17 cellular contexts compared by ENCODE assay signal in the genomic region with DNA sequence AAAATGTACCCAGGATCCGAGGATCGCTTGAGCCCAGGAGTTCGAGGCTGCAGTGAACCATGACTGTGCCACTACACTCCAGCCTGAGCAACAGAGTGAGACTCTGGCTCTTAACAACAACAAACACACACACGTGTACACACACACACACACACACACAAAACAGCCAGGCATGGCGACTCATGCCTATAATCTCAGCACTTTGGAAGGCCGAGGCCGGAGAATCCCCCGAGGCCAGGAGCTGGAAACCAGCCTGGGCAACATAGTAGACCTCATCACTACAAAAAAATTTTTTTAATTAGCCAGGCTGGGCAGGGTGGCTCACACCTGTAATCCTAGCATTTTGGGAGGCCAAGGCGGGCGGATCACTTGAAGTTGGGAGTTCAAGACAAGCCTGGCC. TPM values are rescaled to one million over a fixed set of nuclear protein-coding genes. Genes with fewer than 3 reads are reported as not detected.
DNase-seq lines count a peak whose midpoint lies in the region; ATAC-seq, FAIRE-seq and TF ChIP-seq lines count a peak whose summit lies in the region.
"Had no signal": no experiment of that assay in that cellular context is flagged by ENCODE, and none has a peak within 500 bp of the region (broad histone marks: within the 10 kb centered on the region; RNA-seq: fewer than 3 reads in every experiment).

No MANE protein-coding gene starts in this region.

- H3K36me3 Mint-ChIP-seq in astrocyte (ENCODE audit: low read depth, unreplicated experiment) = no peaks in the 10 kb centered on the region
- H3K36me3 Mint-ChIP-seq: natural killer cell treated with Interleukin-12 subunit alpha and Interleukin-12 subunit beta and Interleukin-15 and Interleukin-18, amount 100 ng/mL, for 72 hours had no signal

- H3K79me2 ChIP-seq in astrocyte (ENCODE audit: insufficient read depth, low read length) = no peaks in the 10 kb centered on the region

- peaks cover 8% of the 10 kb centered on the region for H3K4me1 ChIP-seq in astrocyte (ENCODE audit: insufficient read depth, low read length)

- H3K4me3 Mint-ChIP-seq in astrocyte (ENCODE audit: unreplicated experiment) = no peak overlapping the region
- H3K4me3 Mint-ChIP-seq: activated CD4-positive, alpha-beta T cell treated with anti-CD3 and anti-CD28 coated beads, Interleukin-2, amount 10 ng/mL, durations not matched to agents 7 days and 5 days; dendritic cell treated with granulocyte-macrophage colony-stimulating factor and Interleukin-4, amounts not matched to agents 40 ng/mL and 50 ng/mL, for 4 days; natural killer cell treated with Interleukin-12 subunit alpha and Interleukin-12 subunit beta and Interleukin-15 and Interleukin-18, amount 100 ng/mL, for 72 hours; T-helper 2 cell treated with Interferon-gamma antibody and Interleukin-4, amounts not matched to agents 5 μg/mL and 100 μg/mL, for 36 hours had no signal

- H3K9me3 ChIP-seq in MG63 = peaks cover 12% of the 10 kb centered on the region
- peaks cover 5% of the 10 kb centered on the region for H3K9me3 ChIP-seq in astrocyte (ENCODE audit: insufficient read depth, low read depth, low read length)

- H3K36me3 ChIP-seq in MG63 = no peaks in the 10 kb centered on the region
- H3K36me3 ChIP-seq in astrocyte (ENCODE audit: insufficient read depth, low read length) = no peaks in the 10 kb centered on the region

- TF ChIP-seq CTCF in AG09319 (IDR thresholded peaks at IDR 0.05; ENCODE audit: low read depth, low read length) (no peak), astrocyte (IDR thresholded peaks at IDR 0.05; ENCODE audit: insufficient read depth, low read depth, low read length) (no peak)

- peak overlapping the region; percentile 54 for H3K4me2 ChIP-seq in astrocyte (ENCODE audit: low read length)

- H2AFZ ChIP-seq in astrocyte (ENCODE audit: low read depth, low read length) = no peak overlapping the region

- peaks cover 7% of the 10 kb centered on the region for H3K9me3 Mint-ChIP-seq in astrocyte (ENCODE audit: unreplicated experiment)
- H3K9me3 Mint-ChIP-seq: activated CD4-positive, alpha-beta T cell treated with anti-CD3 and anti-CD28 coated beads, Interleukin-2, amount 10 ng/mL, durations not matched to agents 7 days and 5 days; dendritic cell treated with granulocyte-macrophage colony-stimulating factor and Interleukin-4, amounts not matched to agents 40 ng/mL and 50 ng/mL, for 4 days; T-helper 2 cell treated with Interferon-gamma antibody and Interleukin-4, amounts not matched to agents 5 μg/mL and 100 μg/mL, for 36 hours had no signal

- no peak overlapping the region for H3K27ac Mint-ChIP-seq in astrocyte (ENCODE audit: unreplicated experiment)
- H3K27ac Mint-ChIP-seq: activated CD4-positive, alpha-beta T cell treated with anti-CD3 and anti-CD28 coated beads, Interleukin-2, amount 10 ng/mL, durations not matched to agents 7 days and 5 days; natural killer cell treated with Interleukin-12 subunit alpha and Interleukin-12 subunit beta and Interleukin-15 and Interleukin-18, amount 100 ng/mL, for 72 hours; T-helper 2 cell treated with Interferon-gamma antibody and Interleukin-4, amounts not matched to agents 5 μg/mL and 100 μg/mL, for 36 hours had no signal

- H3K27me3 ChIP-seq in MG63 (no peaks in the 10 kb centered on the region), astrocyte (ENCODE audit: insufficient read depth, low read length) (peaks cover 9% of the 10 kb centered on the region)

- H3K4me1 Mint-ChIP-seq in astrocyte (ENCODE audit: low read depth, unreplicated experiment) = peaks cover 9% of the 10 kb centered on the region
- H3K4me1 Mint-ChIP-seq: activated CD4-positive, alpha-beta T cell treated with anti-CD3 and anti-CD28 coated beads, Interleukin-2, amount 10 ng/mL, durations not matched to agents 7 days and 5 days had no signal

- peak overlapping the region; percentile 44 for H3K9ac ChIP-seq in astrocyte (ENCODE audit: low read length)

- peaks cover 31% of the 10 kb centered on the region for H3K27me3 Mint-ChIP-seq in astrocyte (ENCODE audit: low read depth, unreplicated experiment)
- H3K27me3 Mint-ChIP-seq: dendritic cell treated with granulocyte-macrophage colony-stimulating factor and Interleukin-4, amounts not matched to agents 40 ng/mL and 50 ng/mL, for 4 days; natural killer cell treated with Interleukin-12 subunit alpha and Interleukin-12 subunit beta and Interleukin-15 and Interleukin-18, amount 100 ng/mL, for 72 hours had no signal

- peak overlapping the region; percentile 37 for H3K27ac ChIP-seq in astrocyte (ENCODE audit: low read depth, low read length)

- H3K4me3 ChIP-seq in MG63 = no peak overlapping the region
- no peak overlapping the region for H3K4me3 ChIP-seq in astrocyte (ENCODE audit: insufficient read depth, low read depth, low read length)

- DNase-seq in AG09319 (ENCODE audit: extremely low read depth, low read depth) (peak; percentile 32), MG63 (peak; percentile 82), astrocyte (ENCODE audit: low read depth) (peak; percentile 41), kidney tubule cell (ENCODE audit: low spot score) (peak; percentile 60), SW 1271 (lab: John Stamatoyannopoulos, UW) (no peak), GOT3 (lab: John Stamatoyannopoulos, UW) (no peak)
- DNase-seq: activated CD4-positive, alpha-beta T cell treated with anti-CD3 and anti-CD28 coated beads, Interleukin-2, amount 10 ng/mL, durations not matched to agents 7 days and 5 days; activated T-cell treated with anti-CD3 and anti-CD28 coated beads, Interleukin-2, amount 50 U/mL, for 1 hour; anterior cingulate cortex; NCI-H1092 had no signal

- ATAC-seq in HG03354 (IDR thresholded peaks at IDR 0.05; ENCODE audit: poor library complexity, severe bottlenecking, unreplicated experiment) = no peak
- no peak for ATAC-seq in GM18868 (IDR thresholded peaks at IDR 0.05; ENCODE audit: unreplicated experiment)
- ATAC-seq: Right ventricle myocardium inferior had no signal

- no peak for FAIRE-seq in astrocyte (lab: Jason Lieb, UNC)
- FAIRE-seq: HepG2 had no signal

- H4K20me1 ChIP-seq in astrocyte (ENCODE audit: insufficient read depth, low read length) = no peaks in the 10 kb centered on the region

RNA-seq across cellular contexts. Expression of a gene that starts 23.3 kb away (rescaled TPM):
- 17.9 and 22.5 TPM in 2 replicates for total RNA-seq in MG63 (2014; rRNA removed; shearing (Covaris generic); ENCODE audit: low replicate concordance)
- total RNA-seq in astrocyte = 23.8 and 28.2 TPM in 2 replicates

Comparison
In these comparisons a context has a peak if more than half of its experiments do, and no peak if none do; other contexts are left out.
1. DNase-seq: peak in AG09319 (single experiment), MG63 (single experiment), astrocyte (single experiment) and kidney tubule cell (single experiment); none in SW 1271 (0 of 2) and GOT3 (single experiment).